Comparison of ENCODE assay signal across 8 cellular contexts in the genomic region with DNA sequence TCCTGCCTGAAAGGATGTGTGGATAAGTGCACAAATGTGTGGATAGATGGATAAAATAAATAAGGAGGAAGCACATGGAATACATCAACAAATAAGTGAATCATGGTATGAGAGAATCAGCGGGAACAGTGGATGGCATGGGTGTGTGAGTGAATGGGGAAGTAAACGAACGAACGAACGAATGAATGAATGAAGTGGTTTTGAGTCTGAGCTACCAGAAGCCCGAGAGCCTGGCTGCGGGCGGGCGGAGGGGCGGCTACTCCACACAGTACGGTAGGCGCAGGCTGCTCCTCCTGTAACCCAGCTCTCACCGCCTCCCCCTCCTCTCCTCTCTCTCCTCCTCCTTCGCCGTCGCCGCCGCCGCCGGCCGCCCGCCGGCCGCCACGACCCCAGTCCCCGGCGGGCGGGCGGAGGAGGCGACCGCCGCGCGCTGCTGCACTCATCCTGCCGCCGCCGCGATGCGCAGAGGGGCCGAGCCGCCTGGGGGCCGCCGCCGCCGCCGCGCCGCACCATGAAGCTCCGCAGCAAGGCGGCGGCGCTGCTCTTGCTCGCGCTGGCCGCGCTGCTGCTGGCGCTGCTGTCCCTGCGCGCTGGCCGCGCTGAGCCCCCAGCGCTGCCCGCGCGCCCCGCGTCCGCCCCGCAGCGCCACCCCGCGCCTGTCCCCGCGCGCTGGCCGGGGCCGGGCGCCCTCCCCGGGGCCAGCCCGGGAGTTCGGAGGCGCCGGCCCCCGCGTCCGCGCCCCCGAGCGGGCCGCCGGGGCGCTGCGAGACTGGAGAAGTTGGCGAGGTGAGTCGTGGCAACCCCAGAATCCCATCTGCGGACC. TPM values are rescaled to one million over a fixed set of nuclear protein-coding genes. Genes with fewer than 3 reads are reported as not detected.
DNase-seq lines count a peak whose midpoint lies in the region; ATAC-seq and TF ChIP-seq lines count a peak whose summit lies in the region.

GXYLT2 (plus strand) TSS at position 324 of the 823 bp plus-strand sequence; CDS start at position 512, 188 bp downstream.

- DNase-seq in ELR (ENCODE audit: low read depth), result peak; percentile 69
- peak; percentile 55 for DNase-seq in NCI-H345 (lab: John Stamatoyannopoulos, UW)
- DNase-seq in activated CD8-positive, alpha-beta T cell treated with anti-CD3 and anti-CD28 coated beads, Interleukin-2, amount 10 ng/mL, durations not matched to agents 7 days and 5 days, result peak; percentile 40
- DNase-seq in esophagus muscularis mucosa (ENCODE audit: extremely low spot score), result no peak
- DNase-seq in mucosa of descending colon, result peak; percentile 73 to 78 (median 75)
- peak; percentile 27 to 46 for DNase-seq in stimulated activated naive CD8-positive, alpha-beta T cell treated with anti-CD3 and anti-CD28 coated beads, Interleukin-15, amount 100 ng/mL, for 72 hours

- peaks cover 11% of the 10 kb centered on the region for H3K4me1 Mint-ChIP-seq in activated CD8-positive, alpha-beta T cell treated with anti-CD3 and anti-CD28 coated beads, Interleukin-2, amount 10 ng/mL, durations not matched to agents 7 days and 5 days (ENCODE audit: low read depth)
- H3K4me1 Mint-ChIP-seq in stimulated activated naive CD8-positive, alpha-beta T cell treated with anti-CD3 and anti-CD28 coated beads, Interleukin-15, amount 100 ng/mL, for 72 hours, result peaks cover 27% of the 10 kb centered on the region

- CTCF ChIA-PET in activated CD8-positive, alpha-beta T cell treated with anti-CD3 and anti-CD28 coated beads, Interleukin-2, amount 10 ng/mL, durations not matched to agents 7 days and 5 days (lab: Charles Lee), result interaction anchor here (1.0 to 2.2 kb wide), 5 partner anchors 19 to 170 kb away, joined by 3 to 7 read pairs (median 4); partner anchors contain the start of gene SHQ1

- peak within 1 kb of the TSS; percentile 66 to 80 (median 74) for H3K27ac ChIP-seq in esophagus muscularis mucosa (replicated peaks in 1 of 4)

- TF ChIP-seq CTCF in esophagus muscularis mucosa (IDR thresholded peaks at IDR 0.05), result peak in 1 of 3 experiments; percentile 12
- TF ChIP-seq CTCF in mucosa of descending colon (IDR thresholded peaks at IDR 0.05), result no peak

- H3K4me1 ChIP-seq in esophagus muscularis mucosa, result peaks cover 9 to 50% (median 37%) of the 10 kb centered on the region in 4 donors
- peaks cover 22% of the 10 kb centered on the region for H3K4me1 ChIP-seq in mucosa of descending colon (ENCODE audit: low read depth)

- no peaks in the 10 kb centered on the region for H3K9me3 Mint-ChIP-seq in activated CD8-positive, alpha-beta T cell treated with anti-CD3 and anti-CD28 coated beads, Interleukin-2, amount 10 ng/mL, durations not matched to agents 7 days and 5 days (ENCODE audit: insufficient read depth)
- H3K9me3 Mint-ChIP-seq in stimulated activated naive CD8-positive, alpha-beta T cell treated with anti-CD3 and anti-CD28 coated beads, Interleukin-15, amount 100 ng/mL, for 72 hours, result no peaks in the 10 kb centered on the region

- H3K4me3 ChIP-seq in esophagus muscularis mucosa (peak within 1 kb of the TSS; percentile 54 to 65 (median 56)), mucosa of descending colon (peak within 1 kb of the TSS; percentile 11)

- TF ChIP-seq POLR2A in esophagus muscularis mucosa (IDR thresholded peaks at IDR 0.05; ENCODE audit: low read depth), result no peak

- H3K9me3 ChIP-seq in esophagus muscularis mucosa, result peaks cover 0 to 6% (median 0%) of the 10 kb centered on the region in 4 donors
- no peaks in the 10 kb centered on the region for H3K9me3 ChIP-seq in mucosa of descending colon

- no peaks in the 10 kb centered on the region for H3K36me3 Mint-ChIP-seq in activated CD8-positive, alpha-beta T cell treated with anti-CD3 and anti-CD28 coated beads, Interleukin-2, amount 10 ng/mL, durations not matched to agents 7 days and 5 days (ENCODE audit: low read depth)

- no peaks in the 10 kb centered on the region for H3K36me3 ChIP-seq in esophagus muscularis mucosa
- H3K36me3 ChIP-seq in mucosa of descending colon (ENCODE audit: low read depth), result no peaks in the 10 kb centered on the region

- POLR2A ChIA-PET in activated CD8-positive, alpha-beta T cell treated with anti-CD3 and anti-CD28 coated beads, Interleukin-2, amount 10 ng/mL, durations not matched to agents 7 days and 5 days (lab: Charles Lee), result no interaction called here

- WGBS in esophagus muscularis mucosa, result under 1% methylated on average over 12 of the region's 96 CpGs

- H3K27me3 ChIP-seq in esophagus muscularis mucosa, result no peaks in the 10 kb centered on the region

- no peak for TF ChIP-seq EP300 in esophagus muscularis mucosa (IDR thresholded peaks at IDR 0.05)

- no peak within 1 kb of the TSS for H3K27ac Mint-ChIP-seq in activated CD8-positive, alpha-beta T cell treated with anti-CD3 and anti-CD28 coated beads, Interleukin-2, amount 10 ng/mL, durations not matched to agents 7 days and 5 days
- no peak within 1 kb of the TSS for H3K27ac Mint-ChIP-seq in stimulated activated naive CD8-positive, alpha-beta T cell treated with anti-CD3 and anti-CD28 coated beads, Interleukin-15, amount 100 ng/mL, for 72 hours

- ATAC-seq in HG02610 (IDR thresholded peaks at IDR 0.05; ENCODE audit: unreplicated experiment) (peak; percentile 62), mucosa of descending colon (peak; percentile 82), HG03139 (IDR thresholded peaks at IDR 0.05; ENCODE audit: unreplicated experiment) (no peak)
- ATAC-seq in activated CD8-positive, alpha-beta T cell treated with anti-CD3 and anti-CD28 coated beads, Interleukin-2, amount 10 ng/mL, durations not matched to agents 7 days and 5 days, result peak; percentile 91
- ATAC-seq in stimulated activated naive CD8-positive, alpha-beta T cell treated with anti-CD3 and anti-CD28 coated beads, Interleukin-15, amount 100 ng/mL, for 72 hours, result peak; percentile 88

- intact Hi-C loops in esophagus muscularis mucosa (cut with DNase I) (loop anchor here (5.0 kb wide), 1 partner anchor 41 kb away; the partner anchor contains the start of gene SHQ1), mucosa of descending colon (cut with DNase I, micrococcal nuclease) (no loop called here)

- peaks cover 73% of the 10 kb centered on the region for H3K27me3 Mint-ChIP-seq in activated CD8-positive, alpha-beta T cell treated with anti-CD3 and anti-CD28 coated beads, Interleukin-2, amount 10 ng/mL, durations not matched to agents 7 days and 5 days (ENCODE audit: low read depth)
- peaks cover 86% of the 10 kb centered on the region for H3K27me3 Mint-ChIP-seq in stimulated activated naive CD8-positive, alpha-beta T cell treated with anti-CD3 and anti-CD28 coated beads, Interleukin-15, amount 100 ng/mL, for 72 hours

- peak within 1 kb of the TSS; percentile 61 for H3K4me3 Mint-ChIP-seq in activated CD8-positive, alpha-beta T cell treated with anti-CD3 and anti-CD28 coated beads, Interleukin-2, amount 10 ng/mL, durations not matched to agents 7 days and 5 days
- peak within 1 kb of the TSS; percentile 76 to 89 for H3K4me3 Mint-ChIP-seq in stimulated activated naive CD8-positive, alpha-beta T cell treated with anti-CD3 and anti-CD28 coated beads, Interleukin-15, amount 100 ng/mL, for 72 hours

RNA-seq across cellular contexts. Expression of gene GXYLT2, which starts in this region (rescaled TPM):
- total RNA-seq in activated CD8-positive, alpha-beta T cell treated with anti-CD3 and anti-CD28 coated beads, Interleukin-2, amount 10 ng/mL, durations not matched to agents 7 days and 5 days, result not detected
- total RNA-seq in esophagus muscularis mucosa (1 to 10 TPM; 5.0 to 9.8 (median 7.6) TPM), mucosa of descending colon (10 to 100 TPM in 1 of 3 donors, 1 to 10 TPM in 2; 5.3 to 12.5 (median 6.1) TPM)

Comparison
In these comparisons a context has a peak if more than half of its experiments do, and no peak if none do; other contexts are left out.
1. RNA of gene GXYLT2 (total RNA-seq): 5.0 to 9.8 TPM in esophagus muscularis mucosa and 5.3 to 12.5 TPM in mucosa of descending colon; not detected in activated CD8-positive, alpha-beta T cell treated with anti-CD3 and anti-CD28 coated beads, Interleukin-2, amount 10 ng/mL, durations not matched to agents 7 days and 5 days; every median in the first group is over 4 times any median in the second.
2. Peak in DNase-seq and ATAC-seq in activated CD8-positive, alpha-beta T cell treated with anti-CD3 and anti-CD28 coated beads, Interleukin-2, amount 10 ng/mL, durations not matched to agents 7 days and 5 days; RNA of the gene not detected or under 1 TPM.